In the genomic region with DNA sequence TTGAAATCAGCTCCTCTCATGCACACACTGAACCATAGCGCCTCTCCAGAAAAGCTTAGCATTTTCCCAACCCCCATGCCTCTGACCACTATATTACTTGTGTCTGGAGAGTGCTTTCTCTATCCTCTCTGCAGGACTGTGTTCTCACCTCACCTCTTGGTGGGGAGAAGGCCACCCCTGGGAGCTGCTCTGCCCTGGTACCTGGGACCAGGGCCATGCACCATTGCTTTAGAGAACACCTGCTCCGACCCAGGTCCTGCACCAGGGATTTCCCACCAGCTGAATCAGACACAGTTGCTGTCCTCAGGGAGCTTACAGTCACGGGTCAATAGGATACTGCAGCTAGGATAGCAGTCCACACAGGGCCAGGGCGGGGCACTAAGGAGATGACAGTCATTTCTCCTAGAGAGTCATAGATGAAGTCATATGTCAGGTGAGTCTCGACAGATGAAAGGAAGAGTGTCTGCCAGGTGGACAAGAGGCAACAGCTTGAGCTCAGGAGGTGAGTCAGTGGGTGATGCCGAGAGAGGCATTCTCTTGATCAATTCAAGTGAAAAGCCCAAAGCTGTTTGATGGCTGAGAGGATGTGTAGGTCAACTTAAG, we compare ENCODE assay signal across 9 cellular contexts. TPM values are rescaled to one million over a fixed set of nuclear protein-coding genes. Genes with fewer than 3 reads are reported as not detected.
DNase-seq lines count a peak whose midpoint lies in the region; ATAC-seq and TF ChIP-seq lines count a peak whose summit lies in the region.
"Had no signal": no experiment of that assay in that cellular context is flagged by ENCODE, and none has a peak within 500 bp of the region (broad histone marks: within the 10 kb centered on the region; RNA-seq: fewer than 3 reads in every experiment).

No MANE protein-coding gene starts in this region.

- TF ChIP-seq CTCF in GM13977 (IDR thresholded peaks at IDR 0.05; ENCODE audit: extremely low read depth, insufficient read depth, missing control alignments) (peak; percentile 19), nephron progenitor cell (IDR thresholded peaks at IDR 0.05) (no peak), gastroesophageal sphincter (IDR thresholded peaks at IDR 0.05) (no peak)

- 33 to 56% methylated on average over 1 to 3 of the region's 6 CpGs for WGBS in gastroesophageal sphincter (ENCODE audit: low coverage in 1 of 2), 2 donors

- no peaks in the 10 kb centered on the region for H3K27me3 ChIP-seq in gastroesophageal sphincter
- H3K27me3 ChIP-seq: upper lobe of left lung had no signal

- H3K4me3 ChIP-seq in gastroesophageal sphincter = peak overlapping the region in 1 of 2 donors; percentile 97

- in situ Hi-C loops in GM13977 (cut with MboI; ENCODE audit: low pct_unique_long_range_greater_than_20kb, low sequenced_read_pairs, unreplicated experiment) = no loop called here

- H3K27ac Mint-ChIP-seq in activated T-cell treated with anti-CD3 and anti-CD28 coated beads, Interleukin-2, amount 50 U/mL, for 72 hours = peak overlapping the region; percentile 64
- no peak overlapping the region for H3K27ac Mint-ChIP-seq in nephron progenitor cell

- H3K9me3 ChIP-seq in gastroesophageal sphincter = peaks cover 0 to 15% (median 0%) of the 10 kb centered on the region in 3 donors

- H3K36me3 Mint-ChIP-seq in activated T-cell treated with anti-CD3 and anti-CD28 coated beads, Interleukin-2, amount 50 U/mL, for 72 hours (ENCODE audit: insufficient read depth in 2 of 2) = peaks cover 4 to 7% of the 10 kb centered on the region in 2 donors
- H3K36me3 Mint-ChIP-seq in nephron progenitor cell (ENCODE audit: low read depth) = no peaks in the 10 kb centered on the region

- H3K9me3 Mint-ChIP-seq in activated T-cell treated with anti-CD3 and anti-CD28 coated beads, Interleukin-2, amount 50 U/mL, for 72 hours = peaks cover 0 to 3% of the 10 kb centered on the region in 2 donors
- H3K9me3 Mint-ChIP-seq in nephron progenitor cell = peaks cover 16% of the 10 kb centered on the region

- DNase-seq in GM13977 (ENCODE audit: low spot score) (no peak), nephron progenitor cell (no peak), Right ventricle myocardium superior (no peak), NCI-H187 treated with DMSO at 0.1 percent for 48 hours (lab: John Stamatoyannopoulos, UW) (no peak)
- DNase-seq in activated T-cell treated with anti-CD3 and anti-CD28 coated beads, Interleukin-2, amount 50 U/mL, for 72 hours = peak; percentile 29 to 34

- TF ChIP-seq POLR2A in gastroesophageal sphincter (IDR thresholded peaks at IDR 0.05) = no peak

- intact Hi-C loops in Right ventricle myocardium superior (cut with DNase I) = loop anchor here (1.0 kb wide), 1 partner anchor 62 kb away; no protein-coding TSS in a partner anchor

- peaks cover 29% of the 10 kb centered on the region for H3K4me1 Mint-ChIP-seq in activated T-cell treated with anti-CD3 and anti-CD28 coated beads, Interleukin-2, amount 50 U/mL, for 72 hours (ENCODE audit: low read depth)
- peaks cover 30% of the 10 kb centered on the region for H3K4me1 Mint-ChIP-seq in nephron progenitor cell

- no peaks in the 10 kb centered on the region for H3K27me3 Mint-ChIP-seq in activated T-cell treated with anti-CD3 and anti-CD28 coated beads, Interleukin-2, amount 50 U/mL, for 72 hours (ENCODE audit: low read depth)
- H3K27me3 Mint-ChIP-seq in nephron progenitor cell (ENCODE audit: low read depth, poor library complexity) = peaks cover 10% of the 10 kb centered on the region

- H3K36me3 ChIP-seq in gastroesophageal sphincter = no peaks in the 10 kb centered on the region
- H3K36me3 ChIP-seq: upper lobe of left lung had no signal

- no peak overlapping the region for H3K27ac ChIP-seq in gastroesophageal sphincter

- ATAC-seq in HG02981 (IDR thresholded peaks at IDR 0.05; ENCODE audit: unreplicated experiment) (peak; percentile 3), GM21447 (IDR thresholded peaks at IDR 0.05; ENCODE audit: unreplicated experiment) (no peak), Right ventricle myocardium superior (ENCODE audit: poor library complexity) (no peak), gastroesophageal sphincter (no peak)
- peak; percentile 51 to 59 for ATAC-seq in activated T-cell treated with anti-CD3 and anti-CD28 coated beads, Interleukin-2, amount 50 U/mL, for 72 hours (replicated peaks in 1 of 2)

- no peak for TF ChIP-seq EP300 in gastroesophageal sphincter (IDR thresholded peaks at IDR 0.05)

- H3K4me1 ChIP-seq in gastroesophageal sphincter = peaks cover 0 to 34% (median 5%) of the 10 kb centered on the region in 3 donors

- H3K4me3 Mint-ChIP-seq in activated T-cell treated with anti-CD3 and anti-CD28 coated beads, Interleukin-2, amount 50 U/mL, for 72 hours = peak overlapping the region; percentile 50 to 99
- H3K4me3 Mint-ChIP-seq in nephron progenitor cell = peak overlapping the region; percentile 96

RNA-seq across cellular contexts. Expression of gene LMTK2, which starts 0.6 kb away (rescaled TPM):
- 10 to 100 TPM; 14.4 to 16.2 TPM for total RNA-seq in activated T-cell treated with anti-CD3 and anti-CD28 coated beads, Interleukin-2, amount 50 U/mL, for 72 hours
- total RNA-seq in Right ventricle myocardium superior (20.3 TPM), gastroesophageal sphincter (10 to 100 TPM; 16.0 to 34.5 (median 22.1) TPM)

Comparison
In these comparisons a context has a peak if more than half of its experiments do, and no peak if none do; other contexts are left out.
1. DNase-seq: peak in activated T-cell treated with anti-CD3 and anti-CD28 coated beads, Interleukin-2, amount 50 U/mL, for 72 hours (2 of 2); none in GM13977 (single experiment), nephron progenitor cell (single experiment), Right ventricle myocardium superior (single experiment) and NCI-H187 treated with DMSO at 0.1 percent for 48 hours (single experiment).
2. ATAC-seq: peak in HG02981 (single experiment) and activated T-cell treated with anti-CD3 and anti-CD28 coated beads, Interleukin-2, amount 50 U/mL, for 72 hours (2 of 2); none in GM21447 (single experiment), Right ventricle myocardium superior (single experiment) and gastroesophageal sphincter (single experiment).